1 cellular context compared by ENCODE assay signal in genomic region chr12:123457980-123458779, GRCh38.
TF ChIP-seq lines count a peak whose summit lies in the region.

TSS of gene SNRNP35 (plus strand) at chr12:123458139. CDS start at chr12:123465541, 7,402 bp downstream.

TF ChIP-seq in HepG2, 621 proteins besides CTCF, POLR2A, EP300 and RAD21 (continued from another document and continues in another):
- TF ChIP-seq ZNF281 (CRISPR knock-in tag; IDR thresholded peaks at IDR 0.05; ENCODE audit: borderline replicate concordance) (peak; percentile 26; the same call in 1 of the 2 replicates), SP1 (IDR thresholded peaks at IDR 0.05) (no peak), SP1 (CRISPR knock-in tag; IDR thresholded peaks at IDR 0.05) (no peak), ZNF782 (CRISPR knock-in tag; IDR thresholded peaks at IDR 0.05; ENCODE audit: borderline replicate concordance) (no peak), ZNF670 (CRISPR knock-in tag; IDR thresholded peaks at IDR 0.05; ENCODE audit: borderline replicate concordance) (peak; percentile 87; the same call in 1 of the 2 replicates), TAF1 (CRISPR knock-in tag; IDR thresholded peaks at IDR 0.05) (peak; percentile 89), ZFP82 (CRISPR knock-in tag; IDR thresholded peaks at IDR 0.05; ENCODE audit: borderline replicate concordance) (peak; percentile 93), ZNF563 (CRISPR knock-in tag; IDR thresholded peaks at IDR 0.05) (peak; percentile 33; the same call in 1 of the 2 replicates), HES4 (CRISPR knock-in tag; IDR thresholded peaks at IDR 0.05; ENCODE audit: borderline replicate concordance) (peak; percentile 40), ZBTB7A (CRISPR knock-in tag; IDR thresholded peaks at IDR 0.05) (peak; percentile 76; the same call in 1 of the 2 replicates), THAP7 (CRISPR knock-in tag; IDR thresholded peaks at IDR 0.05) (peak; percentile 29; the same call in 1 of the 2 replicates), ZNF850 (CRISPR knock-in tag; conservative IDR thresholded peaks at IDR 0.05) (0 out of 2 replicates have a peak, but pooled peaks have one; percentile 51), SMAD3 (CRISPR knock-in tag; IDR thresholded peaks at IDR 0.05) (peak; percentile 83; the same call in 1 of the 2 replicates), SOX5 (CRISPR knock-in tag; IDR thresholded peaks at IDR 0.05; ENCODE audit: borderline replicate concordance) (no peak), ZNF607 (CRISPR knock-in tag; IDR thresholded peaks at IDR 0.05; ENCODE audit: borderline replicate concordance) (peak; percentile 25; the same call in 1 of the 2 replicates), ZNF335 (CRISPR knock-in tag; IDR thresholded peaks at IDR 0.05) (peak; percentile 45; the same call in 1 of the 2 replicates), HNRNPLL (IDR thresholded peaks at IDR 0.05; ENCODE audit: low read depth, low read length, poor library complexity, severe bottlenecking) (peak; percentile 50), TSC22D2 (CRISPR knock-in tag; IDR thresholded peaks at IDR 0.05; ENCODE audit: borderline replicate concordance) (peak; percentile 71; the same call in 1 of the 2 replicates), ZNF331 (CRISPR knock-in tag; IDR thresholded peaks at IDR 0.05) (peak; percentile 66; the same call in 1 of the 2 replicates), HCFC1 (IDR thresholded peaks at IDR 0.05; ENCODE audit: low read depth, low read length) (peak; percentile 28; the same call in 1 of the 2 replicates), ZNF883 (CRISPR knock-in tag; IDR thresholded peaks at IDR 0.05; ENCODE audit: not compliant biosample characterization) (peak; percentile 84), ELF3 (CRISPR knock-in tag; IDR thresholded peaks at IDR 0.05) (peak; percentile 68), SMAD9 (CRISPR knock-in tag; IDR thresholded peaks at IDR 0.05) (0 out of 2 replicates have a peak, but pooled peaks have one; percentile 73), ZGPAT (CRISPR knock-in tag; IDR thresholded peaks at IDR 0.05) (peak; percentile 75), ZNF260 (CRISPR knock-in tag; IDR thresholded peaks at IDR 0.05; ENCODE audit: borderline replicate concordance, low read depth) (0 out of 2 replicates have a peak, but pooled peaks have one; percentile 37), ADNP (CRISPR knock-in tag; IDR thresholded peaks at IDR 0.05) (0 out of 2 replicates have a peak, but pooled peaks have one; percentile 10), ZNF766 (CRISPR knock-in tag; IDR thresholded peaks at IDR 0.05; ENCODE audit: borderline replicate concordance) (0 out of 2 replicates have a peak, but pooled peaks have one; percentile 63), CBX5 (CRISPR knock-in tag; IDR thresholded peaks at IDR 0.05; ENCODE audit: borderline replicate concordance) (peak; percentile 86; the same call in 1 of the 2 replicates), PHF8 (CRISPR knock-in tag; IDR thresholded peaks at IDR 0.05) (peak; percentile 94), ZNF451 (CRISPR knock-in tag; IDR thresholded peaks at IDR 0.05) (peak; percentile 74; the same call in 1 of the 2 replicates), EED (CRISPR knock-in tag; IDR thresholded peaks at IDR 0.05) (0 out of 2 replicates have a peak, but pooled peaks have one; percentile 51), CENPT (CRISPR knock-in tag; IDR thresholded peaks at IDR 0.05; ENCODE audit: low read depth) (no peak), HIVEP1 (CRISPR knock-in tag; IDR thresholded peaks at IDR 0.05) (peak; percentile 67; the same call in 1 of the 2 replicates), ZSCAN22 (CRISPR knock-in tag; IDR thresholded peaks at IDR 0.05) (0 out of 2 replicates have a peak, but pooled peaks have one; percentile 24), DNMT1 (CRISPR knock-in tag; IDR thresholded peaks at IDR 0.05) (peak; percentile 91; the same call in 1 of the 2 replicates), ZIK1 (CRISPR knock-in tag; IDR thresholded peaks at IDR 0.05; ENCODE audit: borderline replicate concordance, low read depth) (peak; percentile 81; the same call in 1 of the 2 replicates), ZNF263 (CRISPR knock-in tag; IDR thresholded peaks at IDR 0.05) (0 out of 2 replicates have a peak, but pooled peaks have one; percentile 53), NKX3-1 (CRISPR knock-in tag; IDR thresholded peaks at IDR 0.05) (peak; percentile 31; the same call in 1 of the 2 replicates), KAT8 (CRISPR knock-in tag; IDR thresholded peaks at IDR 0.05) (peak; percentile 93), ZNF18 (CRISPR knock-in tag; IDR thresholded peaks at IDR 0.05; ENCODE audit: insufficient replicate concordance) (peak; percentile 61), RFX3 (CRISPR knock-in tag; IDR thresholded peaks at IDR 0.05) (no peak), AHR (CRISPR knock-in tag; IDR thresholded peaks at IDR 0.05) (peak; percentile 69), ZNF605 (CRISPR knock-in tag; IDR thresholded peaks at IDR 0.05) (peak; percentile 88; the same call in 1 of the 2 replicates)
- TF ChIP-seq, protein P1, sequence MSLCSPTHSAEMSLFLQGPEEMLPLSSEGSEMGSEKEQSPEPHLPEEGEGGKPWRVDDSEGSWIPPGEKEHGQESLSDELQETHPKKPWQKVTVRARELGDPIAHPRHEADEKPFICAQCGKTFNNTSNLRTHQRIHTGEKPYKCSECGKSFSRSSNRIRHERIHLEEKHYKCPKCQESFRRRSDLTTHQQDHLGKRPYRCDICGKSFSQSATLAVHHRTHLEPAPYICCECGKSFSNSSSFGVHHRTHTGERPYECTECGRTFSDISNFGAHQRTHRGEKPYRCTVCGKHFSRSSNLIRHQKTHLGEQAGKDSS (CRISPR knock-in tag; IDR thresholded peaks at IDR 0.05; ENCODE audit: borderline replicate concordance, low read depth) = peak; percentile 31; the same call in 1 of the 2 replicates
- TF ChIP-seq, protein P2, sequence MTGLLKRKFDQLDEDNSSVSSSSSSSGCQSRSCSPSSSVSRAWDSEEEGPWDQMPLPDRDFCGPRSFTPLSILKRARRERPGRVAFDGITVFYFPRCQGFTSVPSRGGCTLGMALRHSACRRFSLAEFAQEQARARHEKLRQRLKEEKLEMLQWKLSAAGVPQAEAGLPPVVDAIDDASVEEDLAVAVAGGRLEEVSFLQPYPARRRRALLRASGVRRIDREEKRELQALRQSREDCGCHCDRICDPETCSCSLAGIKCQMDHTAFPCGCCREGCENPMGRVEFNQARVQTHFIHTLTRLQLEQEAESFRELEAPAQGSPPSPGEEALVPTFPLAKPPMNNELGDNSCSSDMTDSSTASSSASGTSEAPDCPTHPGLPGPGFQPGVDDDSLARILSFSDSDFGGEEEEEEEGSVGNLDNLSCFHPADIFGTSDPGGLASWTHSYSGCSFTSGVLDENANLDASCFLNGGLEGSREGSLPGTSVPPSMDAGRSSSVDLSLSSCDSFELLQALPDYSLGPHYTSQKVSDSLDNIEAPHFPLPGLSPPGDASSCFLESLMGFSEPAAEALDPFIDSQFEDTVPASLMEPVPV (CRISPR knock-in tag; IDR thresholded peaks at IDR 0.05) = peak; percentile 80; the same call in 1 of the 2 replicates
- TF ChIP-seq, protein P3, sequence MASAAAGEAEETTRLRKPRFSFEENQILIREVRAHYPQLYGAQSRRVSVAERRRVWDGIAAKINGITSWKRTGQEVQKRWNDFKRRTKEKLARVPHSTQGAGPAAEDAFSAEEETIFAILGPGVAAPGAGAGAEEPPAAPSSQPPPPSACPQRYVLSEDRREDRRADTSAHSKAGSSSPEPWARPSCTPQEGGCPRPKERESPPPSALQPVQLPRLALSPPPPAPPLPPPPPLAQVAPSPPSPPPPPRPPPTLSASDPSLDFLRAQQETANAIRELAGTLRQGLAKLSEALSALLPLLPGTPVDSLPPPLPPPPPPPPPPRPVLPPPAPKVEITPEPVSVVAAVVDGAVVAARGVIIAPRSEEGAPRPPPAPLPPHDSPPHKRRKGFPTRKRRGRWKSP (CRISPR knock-in tag; IDR thresholded peaks at IDR 0.05) = peak; percentile 70; the same call in 1 of the 2 replicates
- TF ChIP-seq, protein P4, sequence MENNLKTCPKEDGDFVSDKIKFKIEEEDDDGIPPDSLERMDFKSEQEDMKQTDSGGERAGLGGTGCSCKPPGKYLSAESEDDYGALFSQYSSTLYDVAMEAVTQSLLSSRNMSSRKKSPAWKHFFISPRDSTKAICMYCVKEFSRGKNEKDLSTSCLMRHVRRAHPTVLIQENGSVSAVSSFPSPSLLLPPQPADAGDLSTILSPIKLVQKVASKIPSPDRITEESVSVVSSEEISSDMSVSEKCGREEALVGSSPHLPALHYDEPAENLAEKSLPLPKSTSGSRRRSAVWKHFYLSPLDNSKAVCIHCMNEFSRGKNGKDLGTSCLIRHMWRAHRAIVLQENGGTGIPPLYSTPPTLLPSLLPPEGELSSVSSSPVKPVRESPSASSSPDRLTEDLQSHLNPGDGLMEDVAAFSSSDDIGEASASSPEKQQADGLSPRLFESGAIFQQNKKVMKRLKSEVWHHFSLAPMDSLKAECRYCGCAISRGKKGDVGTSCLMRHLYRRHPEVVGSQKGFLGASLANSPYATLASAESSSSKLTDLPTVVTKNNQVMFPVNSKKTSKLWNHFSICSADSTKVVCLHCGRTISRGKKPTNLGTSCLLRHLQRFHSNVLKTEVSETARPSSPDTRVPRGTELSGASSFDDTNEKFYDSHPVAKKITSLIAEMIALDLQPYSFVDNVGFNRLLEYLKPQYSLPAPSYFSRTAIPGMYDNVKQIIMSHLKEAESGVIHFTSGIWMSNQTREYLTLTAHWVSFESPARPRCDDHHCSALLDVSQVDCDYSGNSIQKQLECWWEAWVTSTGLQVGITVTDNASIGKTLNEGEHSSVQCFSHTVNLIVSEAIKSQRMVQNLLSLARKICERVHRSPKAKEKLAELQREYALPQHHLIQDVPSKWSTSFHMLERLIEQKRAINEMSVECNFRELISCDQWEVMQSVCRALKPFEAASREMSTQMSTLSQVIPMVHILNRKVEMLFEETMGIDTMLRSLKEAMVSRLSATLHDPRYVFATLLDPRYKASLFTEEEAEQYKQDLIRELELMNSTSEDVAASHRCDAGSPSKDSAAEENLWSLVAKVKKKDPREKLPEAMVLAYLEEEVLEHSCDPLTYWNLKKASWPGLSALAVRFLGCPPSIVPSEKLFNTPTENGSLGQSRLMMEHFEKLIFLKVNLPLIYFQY (CRISPR knock-in tag; IDR thresholded peaks at IDR 0.05; ENCODE audit: borderline replicate concordance) = 0 out of 2 replicates have a peak, but pooled peaks have one; percentile 20
- TF ChIP-seq, protein P5, sequence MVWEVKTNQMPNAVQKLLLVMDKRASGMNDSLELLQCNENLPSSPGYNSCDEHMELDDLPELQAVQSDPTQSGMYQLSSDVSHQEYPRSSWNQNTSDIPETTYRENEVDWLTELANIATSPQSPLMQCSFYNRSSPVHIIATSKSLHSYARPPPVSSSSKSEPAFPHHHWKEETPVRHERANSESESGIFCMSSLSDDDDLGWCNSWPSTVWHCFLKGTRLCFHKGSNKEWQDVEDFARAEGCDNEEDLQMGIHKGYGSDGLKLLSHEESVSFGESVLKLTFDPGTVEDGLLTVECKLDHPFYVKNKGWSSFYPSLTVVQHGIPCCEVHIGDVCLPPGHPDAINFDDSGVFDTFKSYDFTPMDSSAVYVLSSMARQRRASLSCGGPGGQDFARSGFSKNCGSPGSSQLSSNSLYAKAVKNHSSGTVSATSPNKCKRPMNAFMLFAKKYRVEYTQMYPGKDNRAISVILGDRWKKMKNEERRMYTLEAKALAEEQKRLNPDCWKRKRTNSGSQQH (CRISPR knock-in tag; IDR thresholded peaks at IDR 0.05; ENCODE audit: low read depth) = peak; percentile 83; the same call in 1 of the 2 replicates
- TF ChIP-seq, protein P6, sequence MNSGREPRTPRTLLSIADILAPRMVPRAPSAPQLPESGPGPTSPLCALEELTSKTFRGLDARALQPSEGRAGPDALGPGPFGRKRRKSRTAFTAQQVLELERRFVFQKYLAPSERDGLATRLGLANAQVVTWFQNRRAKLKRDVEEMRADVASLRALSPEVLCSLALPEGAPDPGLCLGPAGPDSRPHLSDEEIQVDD (CRISPR knock-in tag; IDR thresholded peaks at IDR 0.05; ENCODE audit: borderline replicate concordance) = 0 out of 2 replicates have a peak, but pooled peaks have one; percentile 62
